In genomic region chr18:75205760-75206109, GRCh38 we compare ENCODE assay signal across 11 cellular contexts. TPM values are rescaled to one million over a fixed set of nuclear protein-coding genes. Genes with fewer than 3 reads are reported as not detected.
A peak's percentile ranks its signal among the peaks of the same experiment; 100 is the strongest.
DNase-seq lines count a peak whose midpoint lies in the region; ATAC-seq and TF ChIP-seq lines count a peak whose summit lies in the region.
"Had no signal": no experiment of that assay in that cellular context is flagged by ENCODE, and none has a peak within 500 bp of the region (broad histone marks: within the 10 kb centered on the region; RNA-seq: fewer than 3 reads in every experiment).

No MANE protein-coding gene starts in this region.

- peak overlapping the region; percentile 83 to 90 for H3K4me3 Mint-ChIP-seq in activated T-cell treated with anti-CD3 and anti-CD28 coated beads, Interleukin-2, amount 50 U/mL, for 72 hours
- peak overlapping the region; percentile 83 for H3K4me3 Mint-ChIP-seq in WTC11

- H3K27ac Mint-ChIP-seq in activated T-cell treated with anti-CD3 and anti-CD28 coated beads, Interleukin-2, amount 50 U/mL, for 72 hours: no peak overlapping the region
- no peak overlapping the region for H3K27ac Mint-ChIP-seq in WTC11

- intact Hi-C loops in stomach (cut with DNase I; ENCODE audit: low total_unique reads): no loop called here

- no peak for DNase-seq in activated T-cell treated with anti-CD3 and anti-CD28 coated beads, Interleukin-2, amount 50 U/mL, for 72 hours
- no peak for DNase-seq in activated T-cell treated with anti-CD3 and anti-CD28 coated beads, Interleukin-2, amount 50 U/mL, for 1 hour
- DNase-seq in WTC11 (ENCODE audit: low spot score) (no peak), stomach (no peak), MV-4-11 (lab: John Stamatoyannopoulos, UW) (no peak), NCI-H1694 treated with DMSO at 0.1 percent for 48 hours (lab: John Stamatoyannopoulos, UW) (no peak)
- no peak for DNase-seq in stimulated activated CD4-positive, alpha-beta T cell treated with anti-CD3 and anti-CD28 coated beads, Interleukin-4, amount 100 ng/mL, for 1 hour
- DNase-seq: activated CD8-positive, alpha-beta memory T cell treated with anti-CD3 and anti-CD28 coated beads for 24 hours; kidney glomerular epithelial cell; NCI-H1417 had no signal

- H3K9me3 ChIP-seq in iPS-20b (ENCODE audit: insufficient read depth, low read depth, low read length) (no peaks in the 10 kb centered on the region), stomach (no peaks in the 10 kb centered on the region)

- H3K4me1 Mint-ChIP-seq in activated T-cell treated with anti-CD3 and anti-CD28 coated beads, Interleukin-2, amount 50 U/mL, for 72 hours (ENCODE audit: low read depth): peaks cover 43% of the 10 kb centered on the region
- H3K4me1 Mint-ChIP-seq in WTC11: peaks cover 57% of the 10 kb centered on the region

- H3K27me3 Mint-ChIP-seq in activated T-cell treated with anti-CD3 and anti-CD28 coated beads, Interleukin-2, amount 50 U/mL, for 72 hours (ENCODE audit: low read depth): peaks cover 21% of the 10 kb centered on the region
- peaks cover 84% of the 10 kb centered on the region for H3K27me3 Mint-ChIP-seq in WTC11 (ENCODE audit: low read depth)

- no peaks in the 10 kb centered on the region for H3K9me3 Mint-ChIP-seq in activated T-cell treated with anti-CD3 and anti-CD28 coated beads, Interleukin-2, amount 50 U/mL, for 72 hours
- H3K9me3 Mint-ChIP-seq in WTC11: no peaks in the 10 kb centered on the region

- H3K36me3 Mint-ChIP-seq in activated T-cell treated with anti-CD3 and anti-CD28 coated beads, Interleukin-2, amount 50 U/mL, for 72 hours (ENCODE audit: insufficient read depth in 2 of 2): peaks cover 7 to 21% of the 10 kb centered on the region in 2 donors
- H3K36me3 Mint-ChIP-seq in WTC11: peaks cover 4% of the 10 kb centered on the region; the same call in 1 of the 2 replicates

- no peak overlapping the region for H3K9ac ChIP-seq in iPS-20b (ENCODE audit: low read depth, low read length)

- TF ChIP-seq CTCF in WTC11 (IDR thresholded peaks at IDR 0.05): no peak
- no peak for TF ChIP-seq CTCF in stomach (IDR thresholded peaks at IDR 0.05)

- H3K27me3 ChIP-seq in iPS-20b (ENCODE audit: insufficient read depth, low read length) (peaks cover 91% of the 10 kb centered on the region), stomach (peaks cover 0 to 7% (median 0%) of the 10 kb centered on the region in 3 donors)

- 63 to 74% (median 70%) methylated on average over 9 of the region's 9 CpGs for WGBS in stomach, 5 donors

- H3K27ac ChIP-seq in iPS-20b (ENCODE audit: low read length) (no peak overlapping the region), stomach (peak overlapping the region in 4 of 5 donors; percentile 58 to 98 (median 96))

- POLR2A ChIA-PET in WTC11 (lab: Charles Lee): no interaction called here

- TF ChIP-seq EP300 in stomach (IDR thresholded peaks at IDR 0.05): no peak

- CTCF ChIA-PET in WTC11 (lab: Charles Lee): no interaction called here

- ATAC-seq in activated T-cell treated with anti-CD3 and anti-CD28 coated beads, Interleukin-2, amount 50 U/mL, for 72 hours (replicated peaks in 1 of 2): no peak
- ATAC-seq in WTC11: no peak

- no peak for TF ChIP-seq POLR2A in stomach (IDR thresholded peaks at IDR 0.05)

- H3K4me1 ChIP-seq in iPS-20b (ENCODE audit: insufficient read depth, low read length) (peaks cover 24% of the 10 kb centered on the region), stomach (peaks cover 40 to 81% (median 65%) of the 10 kb centered on the region in 4 donors)

- H3K4me3 ChIP-seq in iPS-20b (ENCODE audit: low read length): peak overlapping the region; percentile 74
- H3K4me3 ChIP-seq in stomach: peak overlapping the region; percentile 49 to 97 (median 66)

- no peaks in the 10 kb centered on the region for H3K36me3 ChIP-seq in iPS-20b (ENCODE audit: insufficient read depth, low read depth, low read length)
- peaks cover 0 to 11% (median 7%) of the 10 kb centered on the region in 4 donors for H3K36me3 ChIP-seq in stomach

TF ChIP-seq in WTC11, 78 proteins besides CTCF, POLR2A, EP300 and RAD21 (continues in another document):
- TF ChIP-seq, protein P1, sequence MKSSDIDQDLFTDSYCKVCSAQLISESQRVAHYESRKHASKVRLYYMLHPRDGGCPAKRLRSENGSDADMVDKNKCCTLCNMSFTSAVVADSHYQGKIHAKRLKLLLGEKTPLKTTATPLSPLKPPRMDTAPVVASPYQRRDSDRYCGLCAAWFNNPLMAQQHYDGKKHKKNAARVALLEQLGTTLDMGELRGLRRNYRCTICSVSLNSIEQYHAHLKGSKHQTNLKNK (CRISPR knock-in tag; IDR thresholded peaks at IDR 0.05): no peak
- TF ChIP-seq ZNF396 (CRISPR knock-in tag; IDR thresholded peaks at IDR 0.05; ENCODE audit: borderline replicate concordance): no peak
- TF ChIP-seq CREB1 (CRISPR knock-in tag; IDR thresholded peaks at IDR 0.05): no peak
- TF ChIP-seq TP53 (CRISPR knock-in tag; IDR thresholded peaks at IDR 0.05): no peak
- no peak for TF ChIP-seq IRF1 (CRISPR knock-in tag; IDR thresholded peaks at IDR 0.05)
- no peak for TF ChIP-seq PRRX2 (CRISPR knock-in tag; IDR thresholded peaks at IDR 0.05)
- TF ChIP-seq RELA (CRISPR knock-in tag; IDR thresholded peaks at IDR 0.05; ENCODE audit: borderline replicate concordance): no peak
- TF ChIP-seq, protein P2, sequence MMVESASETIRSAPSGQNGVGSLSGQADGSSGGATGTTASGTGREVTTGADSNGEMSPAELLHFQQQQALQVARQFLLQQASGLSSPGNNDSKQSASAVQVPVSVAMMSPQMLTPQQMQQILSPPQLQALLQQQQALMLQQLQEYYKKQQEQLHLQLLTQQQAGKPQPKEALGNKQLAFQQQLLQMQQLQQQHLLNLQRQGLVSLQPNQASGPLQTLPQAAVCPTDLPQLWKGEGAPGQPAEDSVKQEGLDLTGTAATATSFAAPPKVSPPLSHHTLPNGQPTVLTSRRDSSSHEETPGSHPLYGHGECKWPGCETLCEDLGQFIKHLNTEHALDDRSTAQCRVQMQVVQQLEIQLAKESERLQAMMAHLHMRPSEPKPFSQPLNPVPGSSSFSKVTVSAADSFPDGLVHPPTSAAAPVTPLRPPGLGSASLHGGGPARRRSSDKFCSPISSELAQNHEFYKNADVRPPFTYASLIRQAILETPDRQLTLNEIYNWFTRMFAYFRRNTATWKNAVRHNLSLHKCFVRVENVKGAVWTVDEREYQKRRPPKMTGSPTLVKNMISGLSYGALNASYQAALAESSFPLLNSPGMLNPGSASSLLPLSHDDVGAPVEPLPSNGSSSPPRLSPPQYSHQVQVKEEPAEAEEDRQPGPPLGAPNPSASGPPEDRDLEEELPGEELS (CRISPR knock-in tag; IDR thresholded peaks at IDR 0.05): no peak
- no peak for TF ChIP-seq NFATC4 (CRISPR knock-in tag; IDR thresholded peaks at IDR 0.05)
- no peak for TF ChIP-seq TEAD1 (CRISPR knock-in tag; IDR thresholded peaks at IDR 0.05)
- TF ChIP-seq CDX4 (CRISPR knock-in tag; IDR thresholded peaks at IDR 0.05; ENCODE audit: borderline replicate concordance): no peak
- TF ChIP-seq, protein P3, sequence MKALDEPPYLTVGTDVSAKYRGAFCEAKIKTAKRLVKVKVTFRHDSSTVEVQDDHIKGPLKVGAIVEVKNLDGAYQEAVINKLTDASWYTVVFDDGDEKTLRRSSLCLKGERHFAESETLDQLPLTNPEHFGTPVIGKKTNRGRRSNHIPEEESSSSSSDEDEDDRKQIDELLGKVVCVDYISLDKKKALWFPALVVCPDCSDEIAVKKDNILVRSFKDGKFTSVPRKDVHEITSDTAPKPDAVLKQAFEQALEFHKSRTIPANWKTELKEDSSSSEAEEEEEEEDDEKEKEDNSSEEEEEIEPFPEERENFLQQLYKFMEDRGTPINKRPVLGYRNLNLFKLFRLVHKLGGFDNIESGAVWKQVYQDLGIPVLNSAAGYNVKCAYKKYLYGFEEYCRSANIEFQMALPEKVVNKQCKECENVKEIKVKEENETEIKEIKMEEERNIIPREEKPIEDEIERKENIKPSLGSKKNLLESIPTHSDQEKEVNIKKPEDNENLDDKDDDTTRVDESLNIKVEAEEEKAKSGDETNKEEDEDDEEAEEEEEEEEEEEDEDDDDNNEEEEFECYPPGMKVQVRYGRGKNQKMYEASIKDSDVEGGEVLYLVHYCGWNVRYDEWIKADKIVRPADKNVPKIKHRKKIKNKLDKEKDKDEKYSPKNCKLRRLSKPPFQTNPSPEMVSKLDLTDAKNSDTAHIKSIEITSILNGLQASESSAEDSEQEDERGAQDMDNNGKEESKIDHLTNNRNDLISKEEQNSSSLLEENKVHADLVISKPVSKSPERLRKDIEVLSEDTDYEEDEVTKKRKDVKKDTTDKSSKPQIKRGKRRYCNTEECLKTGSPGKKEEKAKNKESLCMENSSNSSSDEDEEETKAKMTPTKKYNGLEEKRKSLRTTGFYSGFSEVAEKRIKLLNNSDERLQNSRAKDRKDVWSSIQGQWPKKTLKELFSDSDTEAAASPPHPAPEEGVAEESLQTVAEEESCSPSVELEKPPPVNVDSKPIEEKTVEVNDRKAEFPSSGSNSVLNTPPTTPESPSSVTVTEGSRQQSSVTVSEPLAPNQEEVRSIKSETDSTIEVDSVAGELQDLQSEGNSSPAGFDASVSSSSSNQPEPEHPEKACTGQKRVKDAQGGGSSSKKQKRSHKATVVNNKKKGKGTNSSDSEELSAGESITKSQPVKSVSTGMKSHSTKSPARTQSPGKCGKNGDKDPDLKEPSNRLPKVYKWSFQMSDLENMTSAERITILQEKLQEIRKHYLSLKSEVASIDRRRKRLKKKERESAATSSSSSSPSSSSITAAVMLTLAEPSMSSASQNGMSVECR (CRISPR knock-in tag; IDR thresholded peaks at IDR 0.05; ENCODE audit: borderline replicate concordance): no peak

RNA-seq across cellular contexts. Expression of gene PTGR3, which starts 3.2 kb away (rescaled TPM):
- 10 to 100 TPM; 40.4 to 41.8 TPM for total RNA-seq in activated T-cell treated with anti-CD3 and anti-CD28 coated beads, Interleukin-2, amount 50 U/mL, for 72 hours
- total RNA-seq in WTC11 (2021) (11.8 to 13.8 TPM (median 12.8 TPM) in 3 replicates), stomach (10 to 100 TPM; 10.4 to 45.5 (median 19.3) TPM)
- 10 to 100 TPM in 2 of 3 donors, 1 to 10 TPM in 1; 9.9 to 13.8 (median 10.6) TPM for polyA plus RNA-seq in stomach

RNA-seq across cellular contexts. Expression of gene TSHZ1, which starts 4.9 kb away (rescaled TPM):
- 10 to 100 TPM; 18.1 to 19.2 TPM for total RNA-seq in activated T-cell treated with anti-CD3 and anti-CD28 coated beads, Interleukin-2, amount 50 U/mL, for 72 hours
- total RNA-seq in WTC11 (2021) (1.7 to 2.9 TPM (median 2.2 TPM) in 3 replicates), stomach (10 to 100 TPM in 3 of 5 donors, 1 to 10 TPM in 2; 7.0 to 21.0 (median 14.8) TPM)
- polyA plus RNA-seq in stomach: 1 to 10 TPM; 4.2 to 7.0 (median 5.0) TPM
